ENCODE assay signal across 1 cellular context in genomic region chr16:89298826-89299225, GRCh38.
TF ChIP-seq lines count a peak whose summit lies in the region.

No MANE protein-coding gene starts in this region.

TF ChIP-seq in GM23338, 12 proteins besides CTCF, POLR2A, EP300 and RAD21 (continued from another document):
- no peak for TF ChIP-seq ZNF462 (CRISPR knock-in tag; IDR thresholded peaks at IDR 0.05)
- TF ChIP-seq EZH2 (IDR thresholded peaks at IDR 0.05; ENCODE audit: low read depth, unreplicated experiment), result no peak
- TF ChIP-seq EZH2phosphoT487 (IDR thresholded peaks at IDR 0.05; ENCODE audit: unreplicated experiment), result no peak
